Comparison of ENCODE assay signal across 1 cellular context in genomic region chr16:85303354-85303883, GRCh38.
TF ChIP-seq lines count a peak whose summit lies in the region.

No MANE protein-coding gene starts in this region.

TF ChIP-seq in H1, 55 proteins besides CTCF, POLR2A, EP300 and RAD21 (continued from another document):
- TF ChIP-seq TAF7 (optimal IDR thresholded peaks at IDR 0.05; ENCODE audit: borderline replicate concordance, low read depth, low read length) (peak; percentile 33), HDAC2 (IDR thresholded peaks at IDR 0.05; ENCODE audit: borderline replicate concordance in 1 of 2, low read depth in 2 of 2, low read length in 2 of 2) (peak; percentile 57 to 92; a peak in 1 of 4 replicates), KDM5A (IDR thresholded peaks at IDR 0.05; ENCODE audit: low read length) (no peak), BACH1 (IDR thresholded peaks at IDR 0.05; ENCODE audit: low read length) (no peak), BCL11A (IDR thresholded peaks at IDR 0.05; ENCODE audit: low read depth in 2 of 2, low read length in 2 of 2) (no peak), MAX (IDR thresholded peaks at IDR 0.05) (0 out of 2 replicates have a peak, but pooled peaks have one; percentile 16), TEAD4 (IDR thresholded peaks at IDR 0.05; ENCODE audit: low read depth, low read length) (0 out of 2 replicates have a peak, but pooled peaks have one; percentile 16)
